1 cellular context compared by ENCODE assay signal in the genomic region with DNA sequence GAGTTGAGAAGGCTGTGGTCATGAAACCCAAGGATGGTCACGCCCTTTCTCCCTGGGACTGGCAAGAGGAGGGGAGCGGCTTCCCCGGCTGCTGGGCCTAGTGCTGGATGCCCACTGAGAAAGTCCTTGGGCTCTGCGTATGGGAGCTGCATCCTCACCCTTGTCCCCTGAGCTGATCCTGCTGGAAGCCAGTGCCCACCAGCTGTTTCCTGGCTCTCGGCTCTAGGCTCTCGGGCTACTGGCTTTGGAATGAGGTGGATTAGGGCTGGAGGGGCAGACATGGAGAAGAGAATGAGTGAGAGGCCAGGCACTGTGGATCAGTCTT.
TF ChIP-seq lines count a peak whose summit lies in the region.

No MANE protein-coding gene starts in this region.

TF ChIP-seq in H1, 55 proteins besides CTCF, POLR2A, EP300 and RAD21:
- no peak for TF ChIP-seq RBBP5 (IDR thresholded peaks at IDR 0.05; ENCODE audit: borderline replicate concordance, low read depth, low read length)
- TF ChIP-seq SIRT6 (IDR thresholded peaks at IDR 0.05; ENCODE audit: low read length), result no peak
- no peak for TF ChIP-seq RFX5 (IDR thresholded peaks at IDR 0.05; ENCODE audit: borderline replicate concordance, low read depth, low read length)
TF ChIP-seq in H1: peak in this region for 0.
